18 cellular contexts compared by ENCODE assay signal in the genomic region with DNA sequence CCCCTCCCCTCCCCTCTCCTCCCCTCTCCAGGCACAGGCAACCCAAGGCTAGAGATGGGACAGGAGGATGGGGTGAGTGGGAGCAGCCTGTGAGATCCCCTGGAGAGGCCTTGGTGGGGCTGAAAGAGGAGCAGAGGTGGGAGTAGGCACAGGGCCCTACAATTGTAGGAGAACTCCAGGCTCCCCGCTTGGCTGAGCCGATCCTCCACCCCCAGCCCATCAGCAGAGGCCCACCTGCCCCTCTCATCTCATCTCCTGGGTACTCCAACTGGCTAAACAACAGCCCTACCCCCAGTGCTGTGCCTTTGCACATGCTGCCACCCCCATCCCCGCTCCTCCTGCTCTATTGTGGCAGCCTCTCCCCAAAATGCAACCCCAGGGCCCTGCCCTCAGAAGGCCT. TPM values are rescaled to one million over a fixed set of nuclear protein-coding genes. Genes with fewer than 3 reads are reported as not detected.
DNase-seq lines count a peak whose midpoint lies in the region; ATAC-seq and TF ChIP-seq lines count a peak whose summit lies in the region.
"Had no signal": no experiment of that assay in that cellular context is flagged by ENCODE, and none has a peak within 500 bp of the region (broad histone marks: within the 10 kb centered on the region; RNA-seq: fewer than 3 reads in every experiment).

No MANE protein-coding gene starts in this region.

- H3K27ac ChIP-seq in right atrium auricular region (peak overlapping the region; percentile 52 to 72), OCI-LY3 (ENCODE audit: low read length) (no peak overlapping the region)
- no peak overlapping the region for H3K27ac ChIP-seq in effector memory CD4-positive, alpha-beta T cell (ENCODE audit: insufficient read depth, low read length, poor library complexity, severe bottlenecking)
- H3K27ac ChIP-seq: KMS-11 had no signal

- DNase-seq in right atrium auricular region (ENCODE audit: low spot score) (no peak), left ventricle myocardium superior (no peak), memory B cell (ENCODE audit: low spot score in 2 of 2) (no peak), chondrocyte (ENCODE audit: low spot score) (no peak)
- DNase-seq in effector memory CD4-positive, alpha-beta T cell: no peak
- DNase-seq: Caco-2, NCI-H1048, NCI-H1436 treated with DMSO at 0.1 percent for 48 hours, NCI-H2029 treated with DMSO at 0.1 percent for 48 hours, NCI-H2171 treated with DMSO at 0.1 percent for 48 hours, NCI-H446 treated with DMSO at 0.1 percent for 48 hours, NCI-H82 had no signal

- ATAC-seq in left ventricle myocardium superior: no peak
- ATAC-seq in memory B cell (ENCODE audit: low read depth): no peak
- ATAC-seq in GM19324 (IDR thresholded peaks at IDR 0.05; ENCODE audit: low FRiP score, unreplicated experiment): no peak
- ATAC-seq: A549, HCT116, SK-N-SH treated with all-trans-retinoic acid at 6 μM for 48 hours had no signal

- H3K4me3 Mint-ChIP-seq in memory B cell (no peak overlapping the region), chondrocyte (ENCODE audit: unreplicated experiment) (no peak overlapping the region)

- no peaks in the 10 kb centered on the region for H3K27me3 ChIP-seq in right atrium auricular region
- peaks cover 26% of the 10 kb centered on the region; the same call in 1 of the 2 replicates for H3K27me3 ChIP-seq in OCI-LY3 (ENCODE audit: low read depth, low read length)
- H3K27me3 ChIP-seq in effector memory CD4-positive, alpha-beta T cell (replicated peaks; ENCODE audit: control insufficient read depth, insufficient read depth, low read length, poor library complexity, severe bottlenecking): no peaks in the 10 kb centered on the region

- intact Hi-C loops in left ventricle myocardium superior (cut with micrococcal nuclease): no loop called here

- H3K36me3 Mint-ChIP-seq in memory B cell (no peaks in the 10 kb centered on the region), chondrocyte (ENCODE audit: low read depth) (no peaks in the 10 kb centered on the region)

- peak overlapping the region; percentile 42 for H3K4me2 ChIP-seq in OCI-LY3 (ENCODE audit: low read length)
- H3K4me2 ChIP-seq: A549, KMS-11 had no signal

- H3K4me1 Mint-ChIP-seq in memory B cell (peaks cover 18% of the 10 kb centered on the region), chondrocyte (ENCODE audit: low read depth) (peaks cover 25% of the 10 kb centered on the region)

- H3K36me3 ChIP-seq in right atrium auricular region (no peaks in the 10 kb centered on the region), OCI-LY3 (replicated peaks; ENCODE audit: low read depth, low read length) (no peaks in the 10 kb centered on the region)
- H3K36me3 ChIP-seq in effector memory CD4-positive, alpha-beta T cell (ENCODE audit: control insufficient read depth, insufficient read depth, low read length): no peaks in the 10 kb centered on the region

- H3K27me3 Mint-ChIP-seq in memory B cell: peaks cover 1% of the 10 kb centered on the region
- H3K27me3 Mint-ChIP-seq in chondrocyte (ENCODE audit: low read depth): no peaks in the 10 kb centered on the region

- no peak overlapping the region for H3K4me3 ChIP-seq in right atrium auricular region
- H3K4me3 ChIP-seq in OCI-LY3 (ENCODE audit: low read length): peak overlapping the region; percentile 34; the same call in 1 of the 2 replicates
- H3K4me3 ChIP-seq in effector memory CD4-positive, alpha-beta T cell (ENCODE audit: insufficient read depth, low read depth, low read length, poor library complexity, severe bottlenecking): no peak overlapping the region
- H3K4me3 ChIP-seq: A549 had no signal

- H3K9me3 ChIP-seq in right atrium auricular region (no peaks in the 10 kb centered on the region), OCI-LY3 (ENCODE audit: insufficient read depth, low read length) (no peaks in the 10 kb centered on the region)
- no peaks in the 10 kb centered on the region for H3K9me3 ChIP-seq in effector memory CD4-positive, alpha-beta T cell (ENCODE audit: control insufficient read depth, low read length)
- H3K9me3 ChIP-seq: A549, Caco-2 had no signal

- peak overlapping the region; percentile 23; the same call in 1 of the 2 replicates for H3K9ac ChIP-seq in OCI-LY3 (ENCODE audit: low read length)
- H3K9ac ChIP-seq: KMS-11 had no signal

- no peaks in the 10 kb centered on the region for H3K9me3 Mint-ChIP-seq in memory B cell
- H3K9me3 Mint-ChIP-seq in chondrocyte (ENCODE audit: low read depth): no peaks in the 10 kb centered on the region

- no peak overlapping the region for H2AFZ ChIP-seq in OCI-LY3 (ENCODE audit: low read depth, low read length)

- H3K79me2 ChIP-seq in OCI-LY3 (ENCODE audit: low read length): no peaks in the 10 kb centered on the region

- peak overlapping the region; percentile 28 for H3K27ac Mint-ChIP-seq in memory B cell
- H3K27ac Mint-ChIP-seq in chondrocyte (ENCODE audit: unreplicated experiment): no peak overlapping the region

- no peaks in the 10 kb centered on the region for H4K20me1 ChIP-seq in OCI-LY3 (ENCODE audit: insufficient read depth, low read length)

- H3K4me1 ChIP-seq in right atrium auricular region (peaks cover 0 to 15% of the 10 kb centered on the region in 2 donors), OCI-LY3 (ENCODE audit: low read length) (peaks cover 52% of the 10 kb centered on the region)
- no peaks in the 10 kb centered on the region for H3K4me1 ChIP-seq in effector memory CD4-positive, alpha-beta T cell (ENCODE audit: control insufficient read depth, insufficient read depth, low read length, poor library complexity, severe bottlenecking)

- TF ChIP-seq CTCF in right atrium auricular region (IDR thresholded peaks at IDR 0.05) (no peak), OCI-LY3 (IDR thresholded peaks at IDR 0.05; ENCODE audit: low read depth, low read length) (no peak), chondrocyte (IDR thresholded peaks at IDR 0.05) (no peak)

RNA-seq across cellular contexts. Expression of a gene that starts 52.0 kb away (rescaled TPM):
- total RNA-seq in right atrium auricular region (10 to 100 TPM; 40.8 to 78.6 TPM), left ventricle myocardium superior (81.7 TPM), chondrocyte (5.2 to 23.8 TPM (median 22.0 TPM) in 3 replicates)

Comparison
In these comparisons a context has a peak if more than half of its experiments do, and no peak if none do; other contexts are left out.
1. H3K27ac ChIP-seq: peak in right atrium auricular region (2 of 2); none in OCI-LY3 (single experiment) and effector memory CD4-positive, alpha-beta T cell (single experiment).